ENCODE assay signal across 1 cellular context in the genomic region with DNA sequence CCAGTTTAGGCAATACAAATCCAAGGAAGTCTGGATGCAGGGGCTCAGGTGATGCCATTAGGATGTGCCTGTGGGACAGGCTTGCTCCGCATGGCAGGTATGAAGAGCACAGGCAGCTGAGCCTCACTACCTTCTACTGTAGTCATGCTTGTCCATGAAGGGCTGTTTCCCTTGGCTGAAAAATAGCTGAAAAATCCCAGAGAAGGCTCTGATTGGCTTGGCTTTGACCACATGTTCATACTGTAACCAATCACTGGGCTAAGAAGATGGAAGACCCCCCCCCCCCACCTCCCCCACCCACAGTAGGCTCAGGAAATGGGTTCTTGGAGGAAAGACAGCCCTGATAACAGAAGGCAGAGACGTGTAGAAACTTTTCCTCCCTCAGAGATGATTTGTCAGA.
TF ChIP-seq lines count a peak whose summit lies in the region.

No MANE protein-coding gene starts in this region.

TF ChIP-seq in HepG2, 621 proteins besides CTCF, POLR2A, EP300 and RAD21:
- TF ChIP-seq, protein P1, sequence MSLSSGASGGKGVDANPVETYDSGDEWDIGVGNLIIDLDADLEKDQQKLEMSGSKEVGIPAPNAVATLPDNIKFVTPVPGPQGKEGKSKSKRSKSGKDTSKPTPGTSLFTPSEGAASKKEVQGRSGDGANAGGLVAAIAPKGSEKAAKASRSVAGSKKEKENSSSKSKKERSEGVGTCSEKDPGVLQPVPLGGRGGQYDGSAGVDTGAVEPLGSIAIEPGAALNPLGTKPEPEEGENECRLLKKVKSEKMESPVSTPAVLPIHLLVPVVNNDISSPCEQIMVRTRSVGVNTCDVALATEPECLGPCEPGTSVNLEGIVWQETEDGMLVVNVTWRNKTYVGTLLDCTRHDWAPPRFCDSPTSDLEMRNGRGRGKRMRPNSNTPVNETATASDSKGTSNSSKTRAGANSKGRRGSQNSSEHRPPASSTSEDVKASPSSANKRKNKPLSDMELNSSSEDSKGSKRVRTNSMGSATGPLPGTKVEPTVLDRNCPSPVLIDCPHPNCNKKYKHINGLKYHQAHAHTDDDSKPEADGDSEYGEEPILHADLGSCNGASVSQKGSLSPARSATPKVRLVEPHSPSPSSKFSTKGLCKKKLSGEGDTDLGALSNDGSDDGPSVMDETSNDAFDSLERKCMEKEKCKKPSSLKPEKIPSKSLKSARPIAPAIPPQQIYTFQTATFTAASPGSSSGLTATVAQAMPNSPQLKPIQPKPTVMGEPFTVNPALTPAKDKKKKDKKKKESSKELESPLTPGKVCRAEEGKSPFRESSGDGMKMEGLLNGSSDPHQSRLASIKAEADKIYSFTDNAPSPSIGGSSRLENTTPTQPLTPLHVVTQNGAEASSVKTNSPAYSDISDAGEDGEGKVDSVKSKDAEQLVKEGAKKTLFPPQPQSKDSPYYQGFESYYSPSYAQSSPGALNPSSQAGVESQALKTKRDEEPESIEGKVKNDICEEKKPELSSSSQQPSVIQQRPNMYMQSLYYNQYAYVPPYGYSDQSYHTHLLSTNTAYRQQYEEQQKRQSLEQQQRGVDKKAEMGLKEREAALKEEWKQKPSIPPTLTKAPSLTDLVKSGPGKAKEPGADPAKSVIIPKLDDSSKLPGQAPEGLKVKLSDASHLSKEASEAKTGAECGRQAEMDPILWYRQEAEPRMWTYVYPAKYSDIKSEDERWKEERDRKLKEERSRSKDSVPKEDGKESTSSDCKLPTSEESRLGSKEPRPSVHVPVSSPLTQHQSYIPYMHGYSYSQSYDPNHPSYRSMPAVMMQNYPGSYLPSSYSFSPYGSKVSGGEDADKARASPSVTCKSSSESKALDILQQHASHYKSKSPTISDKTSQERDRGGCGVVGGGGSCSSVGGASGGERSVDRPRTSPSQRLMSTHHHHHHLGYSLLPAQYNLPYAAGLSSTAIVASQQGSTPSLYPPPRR (CRISPR knock-in tag; IDR thresholded peaks at IDR 0.05; ENCODE audit: borderline replicate concordance), result no peak
- TF ChIP-seq ZNF124 (CRISPR knock-in tag; IDR thresholded peaks at IDR 0.05) (no peak), TEF (CRISPR knock-in tag; IDR thresholded peaks at IDR 0.05) (no peak), ARNT (IDR thresholded peaks at IDR 0.05) (no peak), ZMYM4 (CRISPR knock-in tag; IDR thresholded peaks at IDR 0.05) (no peak), BRCA1 (CRISPR knock-in tag; IDR thresholded peaks at IDR 0.05) (no peak), SNAPC4 (CRISPR knock-in tag; IDR thresholded peaks at IDR 0.05) (no peak), ZNF383 (CRISPR knock-in tag; IDR thresholded peaks at IDR 0.05; ENCODE audit: borderline replicate concordance) (no peak), RFX3 (CRISPR knock-in tag; IDR thresholded peaks at IDR 0.05) (no peak), ZNF597 (CRISPR knock-in tag; IDR thresholded peaks at IDR 0.05) (no peak), TGIF2 (CRISPR knock-in tag; IDR thresholded peaks at IDR 0.05) (no peak), KLF16 (CRISPR knock-in tag; IDR thresholded peaks at IDR 0.05) (no peak), ZNF709 (CRISPR knock-in tag; IDR thresholded peaks at IDR 0.05) (no peak), ZBTB43 (CRISPR knock-in tag; conservative IDR thresholded peaks at IDR 0.05) (no peak), POLR2G (IDR thresholded peaks at IDR 0.05; ENCODE audit: low read depth, low read length) (no peak), SAP130 (CRISPR knock-in tag; IDR thresholded peaks at IDR 0.05; ENCODE audit: low read depth) (no peak)
- TF ChIP-seq, protein P2, sequence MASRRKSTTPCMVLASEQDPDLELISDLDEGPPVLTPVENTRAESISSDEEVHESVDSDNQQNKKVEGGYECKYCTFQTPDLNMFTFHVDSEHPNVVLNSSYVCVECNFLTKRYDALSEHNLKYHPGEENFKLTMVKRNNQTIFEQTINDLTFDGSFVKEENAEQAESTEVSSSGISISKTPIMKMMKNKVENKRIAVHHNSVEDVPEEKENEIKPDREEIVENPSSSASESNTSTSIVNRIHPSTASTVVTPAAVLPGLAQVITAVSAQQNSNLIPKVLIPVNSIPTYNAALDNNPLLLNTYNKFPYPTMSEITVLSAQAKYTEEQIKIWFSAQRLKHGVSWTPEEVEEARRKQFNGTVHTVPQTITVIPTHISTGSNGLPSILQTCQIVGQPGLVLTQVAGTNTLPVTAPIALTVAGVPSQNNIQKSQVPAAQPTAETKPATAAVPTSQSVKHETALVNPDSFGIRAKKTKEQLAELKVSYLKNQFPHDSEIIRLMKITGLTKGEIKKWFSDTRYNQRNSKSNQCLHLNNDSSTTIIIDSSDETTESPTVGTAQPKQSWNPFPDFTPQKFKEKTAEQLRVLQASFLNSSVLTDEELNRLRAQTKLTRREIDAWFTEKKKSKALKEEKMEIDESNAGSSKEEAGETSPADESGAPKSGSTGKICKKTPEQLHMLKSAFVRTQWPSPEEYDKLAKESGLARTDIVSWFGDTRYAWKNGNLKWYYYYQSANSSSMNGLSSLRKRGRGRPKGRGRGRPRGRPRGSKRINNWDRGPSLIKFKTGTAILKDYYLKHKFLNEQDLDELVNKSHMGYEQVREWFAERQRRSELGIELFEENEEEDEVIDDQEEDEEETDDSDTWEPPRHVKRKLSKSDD (CRISPR knock-in tag; IDR thresholded peaks at IDR 0.05; ENCODE audit: low read depth), result no peak
- TF ChIP-seq, protein P3, sequence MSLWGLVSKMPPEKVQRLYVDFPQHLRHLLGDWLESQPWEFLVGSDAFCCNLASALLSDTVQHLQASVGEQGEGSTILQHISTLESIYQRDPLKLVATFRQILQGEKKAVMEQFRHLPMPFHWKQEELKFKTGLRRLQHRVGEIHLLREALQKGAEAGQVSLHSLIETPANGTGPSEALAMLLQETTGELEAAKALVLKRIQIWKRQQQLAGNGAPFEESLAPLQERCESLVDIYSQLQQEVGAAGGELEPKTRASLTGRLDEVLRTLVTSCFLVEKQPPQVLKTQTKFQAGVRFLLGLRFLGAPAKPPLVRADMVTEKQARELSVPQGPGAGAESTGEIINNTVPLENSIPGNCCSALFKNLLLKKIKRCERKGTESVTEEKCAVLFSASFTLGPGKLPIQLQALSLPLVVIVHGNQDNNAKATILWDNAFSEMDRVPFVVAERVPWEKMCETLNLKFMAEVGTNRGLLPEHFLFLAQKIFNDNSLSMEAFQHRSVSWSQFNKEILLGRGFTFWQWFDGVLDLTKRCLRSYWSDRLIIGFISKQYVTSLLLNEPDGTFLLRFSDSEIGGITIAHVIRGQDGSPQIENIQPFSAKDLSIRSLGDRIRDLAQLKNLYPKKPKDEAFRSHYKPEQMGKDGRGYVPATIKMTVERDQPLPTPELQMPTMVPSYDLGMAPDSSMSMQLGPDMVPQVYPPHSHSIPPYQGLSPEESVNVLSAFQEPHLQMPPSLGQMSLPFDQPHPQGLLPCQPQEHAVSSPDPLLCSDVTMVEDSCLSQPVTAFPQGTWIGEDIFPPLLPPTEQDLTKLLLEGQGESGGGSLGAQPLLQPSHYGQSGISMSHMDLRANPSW (CRISPR knock-in tag; IDR thresholded peaks at IDR 0.05; ENCODE audit: borderline replicate concordance), result no peak
- TF ChIP-seq, protein P4, sequence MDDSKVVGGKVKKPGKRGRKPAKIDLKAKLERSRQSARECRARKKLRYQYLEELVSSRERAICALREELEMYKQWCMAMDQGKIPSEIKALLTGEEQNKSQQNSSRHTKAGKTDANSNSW (CRISPR knock-in tag; IDR thresholded peaks at IDR 0.05; ENCODE audit: borderline replicate concordance), result no peak
- TF ChIP-seq, protein P5, sequence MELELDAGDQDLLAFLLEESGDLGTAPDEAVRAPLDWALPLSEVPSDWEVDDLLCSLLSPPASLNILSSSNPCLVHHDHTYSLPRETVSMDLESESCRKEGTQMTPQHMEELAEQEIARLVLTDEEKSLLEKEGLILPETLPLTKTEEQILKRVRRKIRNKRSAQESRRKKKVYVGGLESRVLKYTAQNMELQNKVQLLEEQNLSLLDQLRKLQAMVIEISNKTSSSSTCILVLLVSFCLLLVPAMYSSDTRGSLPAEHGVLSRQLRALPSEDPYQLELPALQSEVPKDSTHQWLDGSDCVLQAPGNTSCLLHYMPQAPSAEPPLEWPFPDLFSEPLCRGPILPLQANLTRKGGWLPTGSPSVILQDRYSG (CRISPR knock-in tag; IDR thresholded peaks at IDR 0.05), result no peak
